In the genomic region with DNA sequence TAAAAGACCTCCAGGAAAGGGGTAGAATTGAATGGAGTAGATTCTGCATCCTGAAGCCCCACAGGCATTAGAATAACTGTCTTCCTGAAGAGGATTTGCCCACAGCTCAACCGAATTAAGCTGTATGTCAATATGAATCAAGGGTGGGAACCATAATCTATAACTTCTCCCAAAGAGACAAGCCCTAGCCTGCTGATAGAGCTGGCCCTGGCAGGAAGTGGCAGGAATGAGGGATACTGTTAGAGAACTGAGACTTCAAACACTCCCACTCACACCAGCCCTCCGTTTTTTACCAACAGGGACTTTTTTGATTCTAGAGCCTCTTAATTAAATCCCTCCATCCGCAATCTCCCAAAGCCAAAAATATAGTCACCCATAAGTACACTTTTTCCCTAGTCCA, we compare ENCODE assay signal across 1 cellular context.
TF ChIP-seq lines count a peak whose summit lies in the region.

No MANE protein-coding gene starts in this region.

TF ChIP-seq in SK-N-SH, 30 proteins besides CTCF, POLR2A, EP300 and RAD21:
- TF ChIP-seq, protein P1, sequence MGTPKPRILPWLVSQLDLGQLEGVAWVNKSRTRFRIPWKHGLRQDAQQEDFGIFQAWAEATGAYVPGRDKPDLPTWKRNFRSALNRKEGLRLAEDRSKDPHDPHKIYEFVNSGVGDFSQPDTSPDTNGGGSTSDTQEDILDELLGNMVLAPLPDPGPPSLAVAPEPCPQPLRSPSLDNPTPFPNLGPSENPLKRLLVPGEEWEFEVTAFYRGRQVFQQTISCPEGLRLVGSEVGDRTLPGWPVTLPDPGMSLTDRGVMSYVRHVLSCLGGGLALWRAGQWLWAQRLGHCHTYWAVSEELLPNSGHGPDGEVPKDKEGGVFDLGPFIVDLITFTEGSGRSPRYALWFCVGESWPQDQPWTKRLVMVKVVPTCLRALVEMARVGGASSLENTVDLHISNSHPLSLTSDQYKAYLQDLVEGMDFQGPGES (IDR thresholded peaks at IDR 0.05; ENCODE audit: low read depth, low read length), result no peak
- no peak for TF ChIP-seq SMC3 (IDR thresholded peaks at IDR 0.05; ENCODE audit: low read depth, low read length)
- TF ChIP-seq, protein P2, sequence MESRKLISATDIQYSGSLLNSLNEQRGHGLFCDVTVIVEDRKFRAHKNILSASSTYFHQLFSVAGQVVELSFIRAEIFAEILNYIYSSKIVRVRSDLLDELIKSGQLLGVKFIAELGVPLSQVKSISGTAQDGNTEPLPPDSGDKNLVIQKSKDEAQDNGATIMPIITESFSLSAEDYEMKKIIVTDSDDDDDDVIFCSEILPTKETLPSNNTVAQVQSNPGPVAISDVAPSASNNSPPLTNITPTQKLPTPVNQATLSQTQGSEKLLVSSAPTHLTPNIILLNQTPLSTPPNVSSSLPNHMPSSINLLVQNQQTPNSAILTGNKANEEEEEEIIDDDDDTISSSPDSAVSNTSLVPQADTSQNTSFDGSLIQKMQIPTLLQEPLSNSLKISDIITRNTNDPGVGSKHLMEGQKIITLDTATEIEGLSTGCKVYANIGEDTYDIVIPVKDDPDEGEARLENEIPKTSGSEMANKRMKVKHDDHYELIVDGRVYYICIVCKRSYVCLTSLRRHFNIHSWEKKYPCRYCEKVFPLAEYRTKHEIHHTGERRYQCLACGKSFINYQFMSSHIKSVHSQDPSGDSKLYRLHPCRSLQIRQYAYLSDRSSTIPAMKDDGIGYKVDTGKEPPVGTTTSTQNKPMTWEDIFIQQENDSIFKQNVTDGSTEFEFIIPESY (IDR thresholded peaks at IDR 0.05; ENCODE audit: borderline replicate concordance, low read depth), result no peak
- TF ChIP-seq CHD2 (IDR thresholded peaks at IDR 0.05; ENCODE audit: low read length, partially characterized antibody), result no peak
- no peak for TF ChIP-seq MXI1 (IDR thresholded peaks at IDR 0.05; ENCODE audit: low read depth, low read length)
- TF ChIP-seq FOSL2 (IDR thresholded peaks at IDR 0.05; ENCODE audit: borderline replicate concordance, low read depth), result no peak
- TF ChIP-seq, protein P3, sequence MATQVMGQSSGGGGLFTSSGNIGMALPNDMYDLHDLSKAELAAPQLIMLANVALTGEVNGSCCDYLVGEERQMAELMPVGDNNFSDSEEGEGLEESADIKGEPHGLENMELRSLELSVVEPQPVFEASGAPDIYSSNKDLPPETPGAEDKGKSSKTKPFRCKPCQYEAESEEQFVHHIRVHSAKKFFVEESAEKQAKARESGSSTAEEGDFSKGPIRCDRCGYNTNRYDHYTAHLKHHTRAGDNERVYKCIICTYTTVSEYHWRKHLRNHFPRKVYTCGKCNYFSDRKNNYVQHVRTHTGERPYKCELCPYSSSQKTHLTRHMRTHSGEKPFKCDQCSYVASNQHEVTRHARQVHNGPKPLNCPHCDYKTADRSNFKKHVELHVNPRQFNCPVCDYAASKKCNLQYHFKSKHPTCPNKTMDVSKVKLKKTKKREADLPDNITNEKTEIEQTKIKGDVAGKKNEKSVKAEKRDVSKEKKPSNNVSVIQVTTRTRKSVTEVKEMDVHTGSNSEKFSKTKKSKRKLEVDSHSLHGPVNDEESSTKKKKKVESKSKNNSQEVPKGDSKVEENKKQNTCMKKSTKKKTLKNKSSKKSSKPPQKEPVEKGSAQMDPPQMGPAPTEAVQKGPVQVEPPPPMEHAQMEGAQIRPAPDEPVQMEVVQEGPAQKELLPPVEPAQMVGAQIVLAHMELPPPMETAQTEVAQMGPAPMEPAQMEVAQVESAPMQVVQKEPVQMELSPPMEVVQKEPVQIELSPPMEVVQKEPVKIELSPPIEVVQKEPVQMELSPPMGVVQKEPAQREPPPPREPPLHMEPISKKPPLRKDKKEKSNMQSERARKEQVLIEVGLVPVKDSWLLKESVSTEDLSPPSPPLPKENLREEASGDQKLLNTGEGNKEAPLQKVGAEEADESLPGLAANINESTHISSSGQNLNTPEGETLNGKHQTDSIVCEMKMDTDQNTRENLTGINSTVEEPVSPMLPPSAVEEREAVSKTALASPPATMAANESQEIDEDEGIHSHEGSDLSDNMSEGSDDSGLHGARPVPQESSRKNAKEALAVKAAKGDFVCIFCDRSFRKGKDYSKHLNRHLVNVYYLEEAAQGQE (IDR thresholded peaks at IDR 0.05; ENCODE audit: low read depth, low read length), result no peak
- no peak for TF ChIP-seq GATA2 (CRISPR knock-in tag; IDR thresholded peaks at IDR 0.05)
- TF ChIP-seq ELF1 (IDR thresholded peaks at IDR 0.05), result no peak
- TF ChIP-seq SIN3A (IDR thresholded peaks at IDR 0.05; ENCODE audit: borderline replicate concordance, low read depth, low read length), result no peak
- TF ChIP-seq NRF1 (IDR thresholded peaks at IDR 0.05; ENCODE audit: low read depth, low read length), result no peak
- TF ChIP-seq, protein P4, sequence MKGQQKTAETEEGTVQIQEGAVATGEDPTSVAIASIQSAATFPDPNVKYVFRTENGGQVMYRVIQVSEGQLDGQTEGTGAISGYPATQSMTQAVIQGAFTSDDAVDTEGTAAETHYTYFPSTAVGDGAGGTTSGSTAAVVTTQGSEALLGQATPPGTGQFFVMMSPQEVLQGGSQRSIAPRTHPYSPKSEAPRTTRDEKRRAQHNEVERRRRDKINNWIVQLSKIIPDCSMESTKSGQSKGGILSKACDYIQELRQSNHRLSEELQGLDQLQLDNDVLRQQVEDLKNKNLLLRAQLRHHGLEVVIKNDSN (IDR thresholded peaks at IDR 0.05; ENCODE audit: borderline replicate concordance, low read depth), result no peak
- TF ChIP-seq, protein P5, sequence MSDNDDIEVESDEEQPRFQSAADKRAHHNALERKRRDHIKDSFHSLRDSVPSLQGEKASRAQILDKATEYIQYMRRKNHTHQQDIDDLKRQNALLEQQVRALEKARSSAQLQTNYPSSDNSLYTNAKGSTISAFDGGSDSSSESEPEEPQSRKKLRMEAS (IDR thresholded peaks at IDR 0.05; ENCODE audit: low read depth), result no peak
- TF ChIP-seq EZH2phosphoT487 (IDR thresholded peaks at IDR 0.05; ENCODE audit: borderline replicate concordance, low read depth), result no peak
- TF ChIP-seq NFIC (IDR thresholded peaks at IDR 0.05; ENCODE audit: borderline replicate concordance), result no peak
- TF ChIP-seq RFX5 (IDR thresholded peaks at IDR 0.05; ENCODE audit: low read length), result no peak
- no peak for TF ChIP-seq GABPA (IDR thresholded peaks at IDR 0.05; ENCODE audit: low read depth)
- no peak for TF ChIP-seq POLR2AphosphoS5 (IDR thresholded peaks at IDR 0.05; ENCODE audit: low read depth, low read length)
- no peak for TF ChIP-seq MEF2A (IDR thresholded peaks at IDR 0.05; ENCODE audit: borderline replicate concordance, low read depth)
- TF ChIP-seq RCOR1 (IDR thresholded peaks at IDR 0.05; ENCODE audit: low read length), result no peak
